Comparison of ENCODE assay signal across 8 cellular contexts in the genomic region with DNA sequence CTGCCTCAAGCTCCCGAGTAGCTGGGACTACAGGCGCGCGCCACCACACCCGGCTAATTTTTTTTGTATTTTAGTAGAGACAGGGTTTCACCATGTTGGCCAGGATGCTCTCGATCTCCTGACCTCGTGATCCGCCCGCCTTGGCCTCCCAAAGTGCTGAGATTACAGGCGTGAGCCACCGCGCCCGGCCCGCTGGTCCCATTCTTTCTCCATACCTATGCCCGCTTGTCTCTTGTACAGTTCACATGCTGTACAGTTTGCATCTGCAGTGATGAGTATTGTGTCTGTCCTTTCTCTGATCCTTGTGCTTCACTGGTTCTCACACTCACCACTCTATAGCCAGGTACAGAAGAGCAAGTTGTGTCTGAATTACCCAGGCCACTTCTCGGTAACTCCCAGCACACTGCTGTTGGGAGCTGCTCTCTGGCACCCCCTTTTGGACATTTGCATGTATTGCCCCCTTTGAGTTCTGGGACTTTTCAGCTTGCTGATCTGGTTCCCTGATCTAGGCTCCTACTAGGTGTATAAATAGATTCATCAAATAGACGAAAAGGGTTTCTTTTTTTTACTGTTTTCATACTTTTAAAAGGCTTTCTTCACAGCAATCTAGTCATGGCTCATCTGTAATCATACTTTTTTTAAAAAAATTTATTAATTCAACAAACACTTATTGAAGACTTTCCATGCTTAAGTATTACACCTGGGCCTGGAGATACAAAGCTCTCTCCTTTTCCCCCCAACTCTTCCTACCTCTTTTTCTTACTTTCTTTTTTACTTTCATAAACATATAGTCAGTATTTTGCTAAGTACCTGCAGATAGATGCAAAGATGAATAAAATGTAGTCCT. TPM values are rescaled to one million over a fixed set of nuclear protein-coding genes. Genes with fewer than 3 reads are reported as not detected.
A peak's percentile ranks its signal among the peaks of the same experiment; 100 is the strongest.
DNase-seq lines count a peak whose midpoint lies in the region; ATAC-seq, FAIRE-seq and TF ChIP-seq lines count a peak whose summit lies in the region.

No MANE protein-coding gene starts in this region.

- no peak for FAIRE-seq in D721Med (lab: Jason Lieb, UNC)

- ATAC-seq in GM21723 (IDR thresholded peaks at IDR 0.05; ENCODE audit: unreplicated experiment) (peak; percentile 90), left cardiac atrium (peak; percentile 59 to 68), sciatic nerve (peak; percentile 63), HG03159 (IDR thresholded peaks at IDR 0.05; ENCODE audit: unreplicated experiment) (no peak)

- DNase-seq in D721Med (ENCODE audit: insufficient read length, low spot score) (no peak), NAMALWA (ENCODE audit: low spot score) (peak; percentile 83), SW480 (ENCODE audit: low spot score) (peak; percentile 65), left cardiac atrium (no peak), sciatic nerve (ENCODE audit: low spot score) (peak; percentile 68)
- DNase-seq in activated naive CD8-positive, alpha-beta T cell treated with anti-CD3 and anti-CD28 coated beads, Interleukin-2, amount 50 U/mL, for 16 hours (ENCODE audit: low read depth, low spot score), result peak; percentile 11

- intact Hi-C loops in left cardiac atrium (cut with DNase I), result loop anchor here in 1 of 2 donors (5.0 kb wide), 1 partner anchor 184 kb away; no protein-coding TSS in a partner anchor
- intact Hi-C loops in sciatic nerve (cut with DNase I), result no loop called here

- TF ChIP-seq CTCF in D721Med (IDR thresholded peaks at IDR 0.05; ENCODE audit: insufficient read depth, missing control alignments), result peak; percentile 92

RNA-seq across cellular contexts. Expression of gene AOAH, which starts 53.5 kb away (rescaled TPM):
- total RNA-seq in left cardiac atrium, result 1 to 10 TPM; 2.7 to 4.8 TPM
- total RNA-seq in sciatic nerve, result 20.6 TPM

Comparison
In these comparisons a context has a peak if more than half of its experiments do, and no peak if none do; other contexts are left out.
1. DNase-seq: peak in NAMALWA (single experiment), SW480 (single experiment), activated naive CD8-positive, alpha-beta T cell treated with anti-CD3 and anti-CD28 coated beads, Interleukin-2, amount 50 U/mL, for 16 hours (single experiment) and sciatic nerve (single experiment); none in D721Med (single experiment) and left cardiac atrium (single experiment).